16 cellular contexts compared by ENCODE assay signal in the genomic region with DNA sequence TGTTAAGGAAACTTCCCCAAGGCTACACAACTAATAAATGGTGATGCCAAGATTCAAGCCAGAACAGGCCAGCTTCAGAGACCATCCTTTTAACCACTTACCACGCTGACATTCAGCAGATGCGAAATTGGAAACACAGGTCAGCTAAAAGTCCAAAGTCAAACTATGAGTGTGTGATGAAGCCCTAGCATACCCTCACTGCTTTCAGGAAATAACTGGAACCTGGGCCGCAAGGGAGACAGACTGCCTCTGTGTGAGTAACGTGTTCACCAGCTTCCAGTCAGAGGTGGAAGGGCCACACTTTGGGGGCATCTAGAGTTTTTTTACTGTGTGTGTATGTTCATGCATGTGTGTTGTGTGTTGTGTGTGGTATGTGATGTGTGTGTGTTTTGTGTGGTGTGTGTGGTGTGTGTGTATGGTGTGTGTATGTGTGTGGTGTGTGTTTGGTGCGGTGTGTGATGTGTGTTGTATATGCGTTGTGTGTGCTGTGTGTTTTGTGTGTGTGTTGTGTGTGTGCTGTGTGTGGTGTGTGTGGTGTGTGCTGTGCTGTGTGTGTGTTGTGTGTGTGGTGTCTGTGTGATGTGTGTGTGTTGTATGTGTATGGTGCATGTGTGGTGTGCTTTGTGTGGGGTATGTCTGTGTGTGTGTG. TPM values are rescaled to one million over a fixed set of nuclear protein-coding genes. Genes with fewer than 3 reads are reported as not detected.
A peak's percentile ranks its signal among the peaks of the same experiment; 100 is the strongest.
DNase-seq lines count a peak whose midpoint lies in the region; FAIRE-seq and TF ChIP-seq lines count a peak whose summit lies in the region.
"Had no signal": no experiment of that assay in that cellular context is flagged by ENCODE, and none has a peak within 500 bp of the region (broad histone marks: within the 10 kb centered on the region; RNA-seq: fewer than 3 reads in every experiment).

No MANE protein-coding gene starts in this region.

- H3K27me3 Mint-ChIP-seq in neural progenitor cell (ENCODE audit: insufficient read depth, low read depth), result peaks cover 35% of the 10 kb centered on the region

- H3K4me3 ChIP-seq in bronchial epithelial cell (ENCODE audit: low read depth, low read length) (no peak overlapping the region), neural progenitor cell (no peak overlapping the region), esophagus squamous epithelium (no peak overlapping the region)
- H3K4me3 ChIP-seq: A549 had no signal

- H2AFZ ChIP-seq in neural progenitor cell (replicated peaks), result no peak overlapping the region

- H3K4me3 Mint-ChIP-seq in neural progenitor cell, result peak overlapping the region; percentile 0
- H3K4me3 Mint-ChIP-seq: CD8-positive, alpha-beta T cell; IgD-negative memory B cell had no signal

- H3K9ac ChIP-seq in neural progenitor cell, result no peak overlapping the region

- H3K27ac ChIP-seq in VCaP, result peak overlapping the region; percentile 39
- no peak overlapping the region for H3K27ac ChIP-seq in neural progenitor cell
- no peak overlapping the region for H3K27ac ChIP-seq in esophagus squamous epithelium
- H3K27ac ChIP-seq: A549 had no signal

- no peak overlapping the region for H3K4me2 ChIP-seq in neural progenitor cell
- H3K4me2 ChIP-seq: A549 had no signal

- no peak for TF ChIP-seq CTCF in VCaP (conservative IDR thresholded peaks at IDR 0.05)
- no peak for TF ChIP-seq CTCF in bronchial epithelial cell (IDR thresholded peaks at IDR 0.05; ENCODE audit: insufficient read depth, low read length, severe bottlenecking)
- TF ChIP-seq CTCF in neural progenitor cell (IDR thresholded peaks at IDR 0.05), result no peak
- TF ChIP-seq CTCF in esophagus squamous epithelium (IDR thresholded peaks at IDR 0.05), result no peak

- H3K4me1 Mint-ChIP-seq in neural progenitor cell, result no peaks in the 10 kb centered on the region
- H3K4me1 Mint-ChIP-seq: CD14-positive monocyte had no signal

- WGBS in esophagus squamous epithelium, 2 donors, result 80 to 86% methylated on average over 5 to 6 of the region's 6 CpGs

- peaks cover 4% of the 10 kb centered on the region for H3F3A ChIP-seq in neural progenitor cell (ENCODE audit: low read depth)

- H3K27me3 ChIP-seq in bronchial epithelial cell (ENCODE audit: control insufficient read depth, insufficient read depth, low read length) (no peaks in the 10 kb centered on the region), neural progenitor cell (peaks cover 100% of the 10 kb centered on the region), esophagus squamous epithelium (peaks cover 0 to 97% (median 2%) of the 10 kb centered on the region in 4 donors)

- H3K36me3 Mint-ChIP-seq in neural progenitor cell, result no peaks in the 10 kb centered on the region
- H3K36me3 Mint-ChIP-seq: CD14-positive monocyte; CD8-positive, alpha-beta T cell; IgD-negative memory B cell had no signal

- FAIRE-seq in bronchial epithelial cell (lab: Jason Lieb, UNC), result peak; percentile 99
- FAIRE-seq in urothelium cell line (lab: Jason Lieb, UNC), result peak; percentile 95
- FAIRE-seq: A549, D721Med, H54 had no signal

- no peaks in the 10 kb centered on the region for H3K9me3 Mint-ChIP-seq in neural progenitor cell
- H3K9me3 Mint-ChIP-seq: CD8-positive, alpha-beta T cell; IgD-negative memory B cell had no signal

- no peak for TF ChIP-seq POLR2A in esophagus squamous epithelium (IDR thresholded peaks at IDR 0.05)

- intact Hi-C loops in esophagus squamous epithelium (cut with DNase I), result no loop called here

- H3K27ac Mint-ChIP-seq in neural progenitor cell, result no peak overlapping the region
- H3K27ac Mint-ChIP-seq: CD14-positive monocyte; CD8-positive, alpha-beta T cell; IgD-negative memory B cell had no signal

- H3K9me3 ChIP-seq in neural progenitor cell (ENCODE audit: low read depth) (no peaks in the 10 kb centered on the region), esophagus squamous epithelium (no peaks in the 10 kb centered on the region)
- H3K9me3 ChIP-seq: A549 had no signal

- H4K20me1 ChIP-seq in neural progenitor cell (ENCODE audit: low read depth), result no peaks in the 10 kb centered on the region

- no peaks in the 10 kb centered on the region for H3K36me3 ChIP-seq in bronchial epithelial cell (ENCODE audit: control insufficient read depth, insufficient read depth, low read length)
- H3K36me3 ChIP-seq in neural progenitor cell, result no peaks in the 10 kb centered on the region
- H3K36me3 ChIP-seq in esophagus squamous epithelium, result no peaks in the 10 kb centered on the region

- H3K79me2 ChIP-seq in neural progenitor cell (ENCODE audit: low read depth), result no peaks in the 10 kb centered on the region

- no peak for DNase-seq in bronchial epithelial cell (ENCODE audit: low read depth)
- no peak for DNase-seq in neural progenitor cell (ENCODE audit: low spot score)
- DNase-seq in urothelium cell line (ENCODE audit: low spot score), result no peak
- no peak for DNase-seq in esophagus squamous epithelium (lab: John Stamatoyannopoulos, UW)
- no peak for DNase-seq in SW 1271 (lab: John Stamatoyannopoulos, UW)
- DNase-seq in DMS153 (lab: John Stamatoyannopoulos, UW), result no peak
- DNase-seq: CD8-positive, alpha-beta T cell; COR-L47; DND-41; GDM1 had no signal

- no peaks in the 10 kb centered on the region for H3K4me1 ChIP-seq in neural progenitor cell
- no peaks in the 10 kb centered on the region for H3K4me1 ChIP-seq in esophagus squamous epithelium
- H3K4me1 ChIP-seq: A549 had no signal

RNA-seq across cellular contexts. Expression of a gene that starts 12.5 kb away (rescaled TPM):
- total RNA-seq in bronchial epithelial cell (not detected in 2 replicates), neural progenitor cell (ENCODE audit: low replicate concordance) (not detected in 2 replicates), esophagus squamous epithelium (not detected)
- total RNA-seq: CD8-positive, alpha-beta T cell had no signal
